ENCODE assay signal across 8 cellular contexts in genomic region chr6:12290490-12290820, GRCh38. TPM values are rescaled to one million over a fixed set of nuclear protein-coding genes. Genes with fewer than 3 reads are reported as not detected.
A peak's percentile ranks its signal among the peaks of the same experiment; 100 is the strongest.
DNase-seq lines count a peak whose midpoint lies in the region; ATAC-seq, FAIRE-seq and TF ChIP-seq lines count a peak whose summit lies in the region.

No MANE protein-coding gene starts in this region.

- DNase-seq in CD8-positive, alpha-beta T cell, result no peak
- DNase-seq in bronchial epithelial cell (ENCODE audit: low read depth), result no peak
- DNase-seq in natural killer cell treated with Interleukin-12 subunit alpha and Interleukin-12 subunit beta and Interleukin-15 and Interleukin-18, amount 100 ng/mL, for 72 hours (ENCODE audit: low spot score), result no peak
- DNase-seq in stimulated activated CD4-positive, alpha-beta T cell treated with anti-CD3 and anti-CD28 coated beads, Interleukin-4, amount 100 ng/mL, for 4 hours, result no peak
- no peak for DNase-seq in cerebellar nuclear complex (lab: John Stamatoyannopoulos, UW)

- FAIRE-seq in bronchial epithelial cell (lab: Jason Lieb, UNC), result no peak

- peaks cover 43% of the 10 kb centered on the region for H3K27me3 Mint-ChIP-seq in CD8-positive, alpha-beta T cell (ENCODE audit: low read depth)
- peaks cover 39 to 54% of the 10 kb centered on the region in 2 donors for H3K27me3 Mint-ChIP-seq in natural killer cell treated with Interleukin-12 subunit alpha and Interleukin-12 subunit beta and Interleukin-15 and Interleukin-18, amount 100 ng/mL, for 72 hours

- peak overlapping the region; percentile 89 for H3K4me3 Mint-ChIP-seq in CD8-positive, alpha-beta T cell
- H3K4me3 Mint-ChIP-seq in natural killer cell treated with Interleukin-12 subunit alpha and Interleukin-12 subunit beta and Interleukin-15 and Interleukin-18, amount 100 ng/mL, for 72 hours, result peak overlapping the region; percentile 81

- no peak overlapping the region for H3K27ac ChIP-seq in CD8-positive, alpha-beta T cell (ENCODE audit: low read depth, low read length)

- H3K9me3 Mint-ChIP-seq in CD8-positive, alpha-beta T cell, result no peaks in the 10 kb centered on the region
- no peaks in the 10 kb centered on the region for H3K9me3 Mint-ChIP-seq in natural killer cell treated with Interleukin-12 subunit alpha and Interleukin-12 subunit beta and Interleukin-15 and Interleukin-18, amount 100 ng/mL, for 72 hours

- no peaks in the 10 kb centered on the region for H3K9me3 ChIP-seq in CD8-positive, alpha-beta T cell (ENCODE audit: low read length)

- H3K36me3 ChIP-seq in CD8-positive, alpha-beta T cell (ENCODE audit: insufficient read depth, low read length), result no peaks in the 10 kb centered on the region
- peaks cover 1% of the 10 kb centered on the region for H3K36me3 ChIP-seq in bronchial epithelial cell (ENCODE audit: control insufficient read depth, insufficient read depth, low read length)

- H3K27ac Mint-ChIP-seq in CD8-positive, alpha-beta T cell, result no peak overlapping the region
- H3K27ac Mint-ChIP-seq in natural killer cell treated with Interleukin-12 subunit alpha and Interleukin-12 subunit beta and Interleukin-15 and Interleukin-18, amount 100 ng/mL, for 72 hours, result no peak overlapping the region

- CTCF ChIA-PET in CD8-positive, alpha-beta T cell (lab: Charles Lee), result interaction anchor here (0.7 to 3.5 kb wide), 12 partner anchors 10 to 639 kb away, joined by 3 to 28 read pairs (median 6); no protein-coding TSS in a partner anchor

- no peaks in the 10 kb centered on the region for H3K36me3 Mint-ChIP-seq in CD8-positive, alpha-beta T cell
- H3K36me3 Mint-ChIP-seq in natural killer cell treated with Interleukin-12 subunit alpha and Interleukin-12 subunit beta and Interleukin-15 and Interleukin-18, amount 100 ng/mL, for 72 hours, result no peaks in the 10 kb centered on the region

- intact Hi-C loops in CD8-positive, alpha-beta T cell (cut with DNase I, micrococcal nuclease), result loop anchor here in 1 of 2 experiments (10.0 kb wide), 1 partner anchor 466 kb away; no protein-coding TSS in a partner anchor

- peaks cover 6% of the 10 kb centered on the region for H3K4me1 ChIP-seq in CD8-positive, alpha-beta T cell (ENCODE audit: insufficient read depth, low read length)

- no peak for TF ChIP-seq CTCF in CD8-positive, alpha-beta T cell (IDR thresholded peaks at IDR 0.05)
- no peak for TF ChIP-seq CTCF in bronchial epithelial cell (IDR thresholded peaks at IDR 0.05; ENCODE audit: insufficient read depth, low read length, severe bottlenecking)

- H3K27me3 ChIP-seq in CD8-positive, alpha-beta T cell (ENCODE audit: insufficient read depth, low read length), result peaks cover 9% of the 10 kb centered on the region
- no peaks in the 10 kb centered on the region for H3K27me3 ChIP-seq in bronchial epithelial cell (ENCODE audit: control insufficient read depth, insufficient read depth, low read length)

- no peak for ATAC-seq in CD8-positive, alpha-beta T cell
- ATAC-seq in HG03064 (IDR thresholded peaks at IDR 0.05; ENCODE audit: low read depth, unreplicated experiment) (peak; percentile 6), HG03520 (IDR thresholded peaks at IDR 0.05; ENCODE audit: unreplicated experiment) (no peak), HG03108 (IDR thresholded peaks at IDR 0.05; ENCODE audit: unreplicated experiment) (no peak)
- ATAC-seq in natural killer cell treated with Interleukin-12 subunit alpha and Interleukin-12 subunit beta and Interleukin-15 and Interleukin-18, amount 100 ng/mL, for 72 hours, result no peak

- H3K4me3 ChIP-seq in CD8-positive, alpha-beta T cell (ENCODE audit: low read depth, low read length), result peak overlapping the region; percentile 49
- H3K4me3 ChIP-seq in bronchial epithelial cell (ENCODE audit: low read depth, low read length), result peak overlapping the region; percentile 48

- H3K4me1 Mint-ChIP-seq in CD8-positive, alpha-beta T cell (ENCODE audit: low read depth), result peaks cover 18% of the 10 kb centered on the region
- peaks cover 14 to 18% of the 10 kb centered on the region in 2 donors for H3K4me1 Mint-ChIP-seq in natural killer cell treated with Interleukin-12 subunit alpha and Interleukin-12 subunit beta and Interleukin-15 and Interleukin-18, amount 100 ng/mL, for 72 hours (ENCODE audit: low read depth in 2 of 2)

- POLR2A ChIA-PET in CD8-positive, alpha-beta T cell (lab: Charles Lee), result interaction anchor here (0.5 to 1.2 kb wide), 2 partner anchors 20 to 1083 kb away, joined by 3 to 4 read pairs; no protein-coding TSS in a partner anchor

RNA-seq across cellular contexts. Expression of gene EDN1, which starts 0.3 kb away (rescaled TPM):
- 1 to 10 TPM in 1 of 2 experiments, under 1 TPM in 1; 0.95 to 1.0 TPM for total RNA-seq in CD8-positive, alpha-beta T cell
- 2.9 and 9.7 TPM in 2 replicates for total RNA-seq in bronchial epithelial cell
- total RNA-seq in natural killer cell treated with Interleukin-12 subunit alpha and Interleukin-12 subunit beta and Interleukin-15 and Interleukin-18, amount 100 ng/mL, for 72 hours, result under 1 TPM in 1 of 2 donors, not detected in 1; 0.20 TPM
